In the genomic region with DNA sequence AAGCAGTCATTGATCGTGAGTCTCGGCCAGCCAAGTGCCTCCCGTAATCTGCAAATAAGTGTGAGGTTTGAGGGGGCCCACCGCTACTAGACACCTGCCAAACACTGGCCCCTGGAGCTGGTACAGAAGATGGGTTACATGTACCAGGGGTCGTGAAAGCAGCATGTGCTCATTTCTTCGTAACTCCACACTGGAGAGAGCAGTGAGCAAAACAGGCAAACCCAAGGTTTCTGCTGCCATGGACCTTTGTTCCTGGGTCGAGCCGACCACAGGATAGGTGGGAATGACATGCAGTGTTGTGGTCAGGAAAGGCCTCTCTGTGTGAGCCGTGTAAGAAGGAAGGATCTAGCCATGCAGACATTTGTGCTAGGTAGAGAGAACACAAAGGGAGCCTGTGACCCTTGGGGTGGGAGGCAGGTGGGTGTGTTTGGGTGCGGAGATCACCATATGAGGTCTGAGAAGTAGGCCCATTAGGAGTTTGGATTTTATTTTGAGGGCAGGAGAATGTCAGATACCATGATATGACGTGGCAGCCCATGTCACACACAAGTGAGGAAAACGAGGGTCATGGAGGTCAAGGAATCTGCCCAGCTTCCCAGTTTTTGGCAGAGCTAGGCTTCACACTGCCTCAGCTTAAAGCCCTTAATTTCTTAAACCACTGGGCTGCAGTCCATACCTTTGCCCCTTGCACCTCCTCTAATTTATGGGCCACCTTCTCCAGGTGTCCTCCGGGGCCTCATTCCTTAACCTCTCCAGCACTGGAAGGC, we compare ENCODE assay signal across 8 cellular contexts. TPM values are rescaled to one million over a fixed set of nuclear protein-coding genes. Genes with fewer than 3 reads are reported as not detected.
DNase-seq lines count a peak whose midpoint lies in the region; ATAC-seq and TF ChIP-seq lines count a peak whose summit lies in the region.

No MANE protein-coding gene starts in this region.

- H3K18ac ChIP-seq in neuronal stem cell (ENCODE audit: low read length) = no peak overlapping the region

- H4K8ac ChIP-seq in neuronal stem cell (ENCODE audit: low read depth, low read length) = no peak overlapping the region

- TF ChIP-seq CTCF in SK-N-SH (IDR thresholded peaks at IDR 0.05) = no peak
- no peak for TF ChIP-seq CTCF in endothelial cell (IDR thresholded peaks at IDR 0.05; ENCODE audit: unreplicated experiment)

- peaks cover 20 to 23% of the 10 kb centered on the region in 2 experiments for H3K36me3 ChIP-seq in SK-N-SH (replicated peaks in 1 of 2; ENCODE audit: control insufficient read depth in 1 of 2, insufficient read depth in 2 of 2, low read length in 1 of 2)
- peaks cover 11 to 41% of the 10 kb centered on the region in 2 donors for H3K36me3 ChIP-seq in neuronal stem cell (replicated peaks in 1 of 2; ENCODE audit: control insufficient read depth in 2 of 2, insufficient read depth in 2 of 2, low read length in 2 of 2)

- H3K4me1 ChIP-seq in SK-N-SH (ENCODE audit: control insufficient read depth in 1 of 2, insufficient read depth in 2 of 2, low read depth in 1 of 2, low read length in 1 of 2) (peaks cover 10 to 21% of the 10 kb centered on the region in 2 experiments), neuronal stem cell (ENCODE audit: control insufficient read depth in 2 of 2, insufficient read depth in 1 of 2, low read depth in 1 of 2, low read length in 2 of 2) (peaks cover 15 to 16% of the 10 kb centered on the region in 2 donors)

- no peak overlapping the region for H3K14ac ChIP-seq in neuronal stem cell (ENCODE audit: low read length)

- peaks cover 12% of the 10 kb centered on the region; the same call in 1 of the 2 replicates for H4K20me1 ChIP-seq in SK-N-SH (ENCODE audit: insufficient read depth)

- H3K4me2 ChIP-seq in SK-N-SH = peak overlapping the region; percentile 98
- peak overlapping the region; percentile 83 for H3K4me2 ChIP-seq in neuronal stem cell (ENCODE audit: insufficient read depth, low read length, poor library complexity, severe bottlenecking)

- H3K36me3 Mint-ChIP-seq in endothelial cell (ENCODE audit: low read depth, unreplicated experiment) = peaks cover 7% of the 10 kb centered on the region

- no peak overlapping the region for H4K91ac ChIP-seq in neuronal stem cell (ENCODE audit: low read depth, low read length, poor library complexity)

- peak; percentile 2 for ATAC-seq in GM21619 (IDR thresholded peaks at IDR 0.05; ENCODE audit: unreplicated experiment)
- no peak for ATAC-seq in HG03095 (IDR thresholded peaks at IDR 0.05; ENCODE audit: unreplicated experiment)

- H2BK15ac ChIP-seq in neuronal stem cell (ENCODE audit: low read length) = no peak overlapping the region

- H3K9me3 ChIP-seq in SK-N-SH (no peaks in the 10 kb centered on the region), neuronal stem cell (replicated peaks in 1 of 2; ENCODE audit: control insufficient read depth in 2 of 2, insufficient read depth in 1 of 2, low read depth in 1 of 2, low read length in 2 of 2) (no peaks in the 10 kb centered on the region)

- peaks cover 6% of the 10 kb centered on the region for H3K27me3 Mint-ChIP-seq in endothelial cell (ENCODE audit: unreplicated experiment)

- H3K79me2 ChIP-seq in SK-N-SH (ENCODE audit: insufficient read depth) = peaks cover 26% of the 10 kb centered on the region

- H3K9ac ChIP-seq in SK-N-SH = peak overlapping the region; percentile 72
- peak overlapping the region; percentile 87 for H3K9ac ChIP-seq in neuronal stem cell (ENCODE audit: low read depth, low read length, poor library complexity)

- no peak overlapping the region for H2BK5ac ChIP-seq in neuronal stem cell (ENCODE audit: low read length)

- H2BK120ac ChIP-seq in neuronal stem cell (ENCODE audit: low read depth, low read length) = no peak overlapping the region

- H3K23ac ChIP-seq in neuronal stem cell (ENCODE audit: low read depth, low read length, poor library complexity) = no peak overlapping the region

- H3K27ac ChIP-seq in SK-N-SH (ENCODE audit: low read depth in 2 of 2, low read length in 1 of 2) (peak overlapping the region in 1 of 2 experiments; percentile 64; a peak in 3 of 4 replicates), neuronal stem cell (replicated peaks; ENCODE audit: low read length) (no peak overlapping the region)

- peak overlapping the region; percentile 73 for H3K27ac Mint-ChIP-seq in endothelial cell (ENCODE audit: unreplicated experiment)

- H2AK5ac ChIP-seq in neuronal stem cell (ENCODE audit: low read depth, low read length) = no peak overlapping the region

- no peak for TF ChIP-seq RAD21 in SK-N-SH (IDR thresholded peaks at IDR 0.05; ENCODE audit: low read length)

- no peak overlapping the region for H3K4ac ChIP-seq in neuronal stem cell (ENCODE audit: low read length)

- POLR2A ChIA-PET in SK-N-SH (lab: Yijun Ruan, JAX) = no interaction called here

- 27% methylated on average over 9 of the region's 13 CpGs for WGBS in SK-N-SH (ENCODE audit: low lambda C conversion rate)
- WGBS in neuronal stem cell (ENCODE audit: extremely low coverage in 2 of 2, insufficient read length in 2 of 2, insufficient replicate concordance in 1 of 2), 2 donors = no CpG with 5 or more reads among the region's 13 CpGs

- H3K27me3 ChIP-seq in SK-N-SH (ENCODE audit: insufficient read depth) (no peaks in the 10 kb centered on the region), neuronal stem cell (ENCODE audit: control insufficient read depth in 3 of 3, insufficient read depth in 3 of 3, low read depth in 1 of 3, low read length in 3 of 3) (peaks cover 0 to 27% (median 0%) of the 10 kb centered on the region in 3 experiments)

- H3K4me3 ChIP-seq in SK-N-SH (ENCODE audit: low read depth in 2 of 2, low read length in 1 of 2) (peak overlapping the region; percentile 74 to 88), neuronal stem cell (ENCODE audit: low read length in 2 of 2) (peak overlapping the region; percentile 91 to 96)

- H3K9me3 Mint-ChIP-seq in endothelial cell (ENCODE audit: unreplicated experiment) = no peaks in the 10 kb centered on the region

- peaks cover 29% of the 10 kb centered on the region for H3K4me1 Mint-ChIP-seq in endothelial cell (ENCODE audit: unreplicated experiment)

- no peaks in the 10 kb centered on the region for H3K9me2 ChIP-seq in SK-N-SH

- H2BK12ac ChIP-seq in neuronal stem cell (ENCODE audit: low read length) = no peak overlapping the region

- peak overlapping the region; percentile 89 for H3K4me3 Mint-ChIP-seq in endothelial cell (ENCODE audit: unreplicated experiment)

- H3K79me1 ChIP-seq in neuronal stem cell (ENCODE audit: low read depth, low read length) = peaks cover 5% of the 10 kb centered on the region

- H2AFZ ChIP-seq in SK-N-SH (ENCODE audit: low read depth) = peak overlapping the region; percentile 86; the same call in 1 of the 2 replicates
- peak overlapping the region; percentile 87 for H2AFZ ChIP-seq in neuronal stem cell (ENCODE audit: low read length)

- CTCF ChIA-PET in SK-N-SH (lab: Yijun Ruan, JAX) = interaction anchor here (0.7 to 3.0 kb wide), 5 partner anchors 18 to 63 kb away, joined by 3 to 16 read pairs (median 5); no protein-coding TSS in a partner anchor

- peaks cover 6% of the 10 kb centered on the region for H3F3A ChIP-seq in SK-N-SH (replicated peaks; ENCODE audit: insufficient read depth)

- no peak for TF ChIP-seq EP300 in SK-N-SH (IDR thresholded peaks at IDR 0.05; ENCODE audit: borderline replicate concordance in 1 of 2, low read depth in 1 of 2, low read length in 1 of 2)

- DNase-seq in CD1c-positive myeloid dendritic cell (ENCODE audit: extremely low spot score) = peak; percentile 49
- no peak for DNase-seq in SK-N-SH
- DNase-seq in endothelial cell (ENCODE audit: low spot score) = no peak
- DNase-seq in neuronal stem cell (ENCODE audit: low spot score) = no peak
- no peak for DNase-seq in NCI-H1930 (lab: John Stamatoyannopoulos, UW)
- DNase-seq in ureter (ENCODE audit: low spot score) = no peak

TF ChIP-seq in SK-N-SH, 30 proteins besides CTCF, POLR2A, EP300 and RAD21:
- TF ChIP-seq GATA2 (CRISPR knock-in tag; IDR thresholded peaks at IDR 0.05) (no peak), GABPA (IDR thresholded peaks at IDR 0.05; ENCODE audit: low read depth) (no peak), TAF1 (IDR thresholded peaks at IDR 0.05; ENCODE audit: borderline replicate concordance, low read depth, low read length) (no peak), CHD2 (IDR thresholded peaks at IDR 0.05; ENCODE audit: low read length, partially characterized antibody) (no peak), RCOR1 (IDR thresholded peaks at IDR 0.05; ENCODE audit: low read length) (no peak), RXRA (IDR thresholded peaks at IDR 0.05; ENCODE audit: borderline replicate concordance, low read depth) (no peak), TCF12 (IDR thresholded peaks at IDR 0.05) (no peak)
- TF ChIP-seq, protein P1, sequence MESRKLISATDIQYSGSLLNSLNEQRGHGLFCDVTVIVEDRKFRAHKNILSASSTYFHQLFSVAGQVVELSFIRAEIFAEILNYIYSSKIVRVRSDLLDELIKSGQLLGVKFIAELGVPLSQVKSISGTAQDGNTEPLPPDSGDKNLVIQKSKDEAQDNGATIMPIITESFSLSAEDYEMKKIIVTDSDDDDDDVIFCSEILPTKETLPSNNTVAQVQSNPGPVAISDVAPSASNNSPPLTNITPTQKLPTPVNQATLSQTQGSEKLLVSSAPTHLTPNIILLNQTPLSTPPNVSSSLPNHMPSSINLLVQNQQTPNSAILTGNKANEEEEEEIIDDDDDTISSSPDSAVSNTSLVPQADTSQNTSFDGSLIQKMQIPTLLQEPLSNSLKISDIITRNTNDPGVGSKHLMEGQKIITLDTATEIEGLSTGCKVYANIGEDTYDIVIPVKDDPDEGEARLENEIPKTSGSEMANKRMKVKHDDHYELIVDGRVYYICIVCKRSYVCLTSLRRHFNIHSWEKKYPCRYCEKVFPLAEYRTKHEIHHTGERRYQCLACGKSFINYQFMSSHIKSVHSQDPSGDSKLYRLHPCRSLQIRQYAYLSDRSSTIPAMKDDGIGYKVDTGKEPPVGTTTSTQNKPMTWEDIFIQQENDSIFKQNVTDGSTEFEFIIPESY (IDR thresholded peaks at IDR 0.05; ENCODE audit: borderline replicate concordance, low read depth) = no peak
TF ChIP-seq in SK-N-SH: peak in this region for 0.

RNA-seq across cellular contexts. Expression of gene GTF3A, which starts 0.9 kb away (rescaled TPM):
- 57.1 and 75.4 TPM in 2 replicates for polyA plus RNA-seq in SK-N-SH (2012; rRNA removed)
- 113 and 132 TPM in 2 replicates for polyA plus RNA-seq in SK-N-SH (2012; cell fraction: cytosol; rRNA removed)
- 32.3 and 39.3 TPM in 2 replicates for polyA plus RNA-seq in SK-N-SH (2012; cell fraction: nucleus; rRNA removed)
- total RNA-seq in endothelial cell (ENCODE audit: unreplicated experiment) (73.6 TPM), ureter (76.2 TPM)
- polyA plus RNA-seq in neuronal stem cell (2013, experiment 1 of 2) = 99.1 TPM
- polyA plus RNA-seq in neuronal stem cell (2013, experiment 2 of 2) = 101 TPM

RNA-seq across cellular contexts. Expression of gene MTIF3, which starts 25.0 kb away (rescaled TPM):
- polyA plus RNA-seq in SK-N-SH (2012; rRNA removed) = 29.5 and 35.6 TPM in 2 replicates
- polyA plus RNA-seq in SK-N-SH (2012; cell fraction: cytosol; rRNA removed) = 36.4 and 56.6 TPM in 2 replicates
- polyA plus RNA-seq in SK-N-SH (2012; cell fraction: nucleus; rRNA removed) = 42.6 and 50.7 TPM in 2 replicates
- total RNA-seq in endothelial cell (ENCODE audit: unreplicated experiment) (51.2 TPM), ureter (65.9 TPM)
- polyA plus RNA-seq in neuronal stem cell (2013, experiment 1 of 2) = 80.3 TPM
- polyA plus RNA-seq in neuronal stem cell (2013, experiment 2 of 2) = 80.7 TPM
